8 cellular contexts compared by ENCODE assay signal in genomic region chr9:128819716-128820664, GRCh38. TPM values are rescaled to one million over a fixed set of nuclear protein-coding genes. Genes with fewer than 3 reads are reported as not detected.
DNase-seq lines count a peak whose midpoint lies in the region; ATAC-seq and TF ChIP-seq lines count a peak whose summit lies in the region.

No MANE protein-coding gene starts in this region.

- H3K36me3 ChIP-seq in breast epithelium (no peaks in the 10 kb centered on the region), lower lobe of right lung (peaks cover 43% of the 10 kb centered on the region), SJCRH30 (peaks cover 29% of the 10 kb centered on the region)

- peak overlapping the region in 1 of 2 donors; percentile 77 for H3K4me3 Mint-ChIP-seq in CD14-positive monocyte

- H3K4me1 Mint-ChIP-seq in CD14-positive monocyte: peaks cover 19% of the 10 kb centered on the region

- H3K9me3 Mint-ChIP-seq in CD14-positive monocyte: peaks cover 0 to 3% (median 0%) of the 10 kb centered on the region in 7 donors

- H3K27ac ChIP-seq in breast epithelium: no peak overlapping the region
- H3K27ac ChIP-seq in lower lobe of right lung: no peak overlapping the region
- no peak overlapping the region for H3K27ac ChIP-seq in SJCRH30

- TF ChIP-seq POLR2A in breast epithelium (IDR thresholded peaks at IDR 0.05): no peak

- intact Hi-C loops in breast epithelium (cut with DNase I; ENCODE audit: low total_unique reads): loop anchor here (1.0 kb wide), 1 partner anchor 460 kb away; no protein-coding TSS in a partner anchor
- intact Hi-C loops in lower lobe of right lung (cut with DNase I): no loop called here
- intact Hi-C loops in CD14-positive monocyte (cut with micrococcal nuclease): no loop called here

- H3K27ac Mint-ChIP-seq in CD14-positive monocyte: no peak overlapping the region

- H3K27me3 ChIP-seq in breast epithelium: no peaks in the 10 kb centered on the region
- H3K27me3 ChIP-seq in lower lobe of right lung (ENCODE audit: low read depth): no peaks in the 10 kb centered on the region
- H3K27me3 ChIP-seq in SJCRH30: no peaks in the 10 kb centered on the region

- peaks cover 0 to 5% of the 10 kb centered on the region in 2 donors for H3K4me1 ChIP-seq in breast epithelium
- H3K4me1 ChIP-seq in lower lobe of right lung: peaks cover 13% of the 10 kb centered on the region
- 0 out of 2 replicates have a peak, but pooled peaks cover 4% of the 10 kb centered on the region for H3K4me1 ChIP-seq in SJCRH30

- H3K36me3 Mint-ChIP-seq in CD14-positive monocyte: peaks cover 28 to 41% of the 10 kb centered on the region in 2 donors

- H3K9me3 ChIP-seq in breast epithelium (no peaks in the 10 kb centered on the region), lower lobe of right lung (no peaks in the 10 kb centered on the region), SJCRH30 (replicated peaks) (no peaks in the 10 kb centered on the region)

- peaks cover 3 to 9% (median 5%) of the 10 kb centered on the region in 3 donors for H3K27me3 Mint-ChIP-seq in CD14-positive monocyte (ENCODE audit: low read depth in 3 of 3)

- TF ChIP-seq CTCF in breast epithelium (IDR thresholded peaks at IDR 0.05) (no peak), lower lobe of right lung (IDR thresholded peaks at IDR 0.05) (no peak), CD14-positive monocyte (IDR thresholded peaks at IDR 0.05) (no peak)

- peak; percentile 23 for DNase-seq in DMS153 treated with DMSO at 0.1 percent for 48 hours (lab: John Stamatoyannopoulos, UW; ENCODE audit: unreplicated experiment)
- peak; percentile 77 for DNase-seq in NCI-H2227 (lab: John Stamatoyannopoulos, UW; ENCODE audit: unreplicated experiment)
- DNase-seq in breast epithelium (ENCODE audit: low spot score in 2 of 2): no peak
- DNase-seq in lower lobe of right lung: no peak
- no peak for DNase-seq in SW 1271 (lab: John Stamatoyannopoulos, UW)
- no peak for DNase-seq in CD14-positive monocyte (ENCODE audit: low spot score)
- DNase-seq in SJCRH30: no peak

- ATAC-seq in lower lobe of right lung: no peak
- ATAC-seq in HG03159 (IDR thresholded peaks at IDR 0.05; ENCODE audit: unreplicated experiment): no peak

- H3K4me3 ChIP-seq in breast epithelium (peak overlapping the region in 2 of 3 donors; percentile 69 to 90), lower lobe of right lung (peak overlapping the region; percentile 75), SJCRH30 (no peak overlapping the region)

RNA-seq across cellular contexts. Expression of gene ENDOG, which starts 1.7 kb away (rescaled TPM):
- 10 to 100 TPM; 25.6 to 39.7 (median 25.8) TPM for total RNA-seq in breast epithelium
- 21.5 TPM for total RNA-seq in lower lobe of right lung
- 10 to 100 TPM; 13.0 to 24.6 TPM for polyA plus RNA-seq in CD14-positive monocyte
- total RNA-seq in SJCRH30 (2014; rRNA removed; shearing (Covaris generic)): 14.8 and 21.2 TPM in 2 replicates

RNA-seq across cellular contexts. Expression of gene SPOUT1, which starts 9.6 kb away (rescaled TPM):
- total RNA-seq in breast epithelium (10 to 100 TPM; 23.0 to 40.0 (median 31.5) TPM), lower lobe of right lung (32.1 TPM)
- 10 to 100 TPM; 25.7 to 29.9 TPM for polyA plus RNA-seq in CD14-positive monocyte
- total RNA-seq in SJCRH30 (2014; rRNA removed; shearing (Covaris generic)): 38.3 and 38.5 TPM in 2 replicates

RNA-seq across cellular contexts. Expression of gene TBC1D13, which starts 32.9 kb away (rescaled TPM):
- total RNA-seq in breast epithelium (10 to 100 TPM; 14.4 to 20.0 (median 16.2) TPM), lower lobe of right lung (25.6 TPM)
- 10 to 100 TPM in 1 of 2 donors, 1 to 10 TPM in 1; 9.9 to 13.8 TPM for polyA plus RNA-seq in CD14-positive monocyte
- 21.0 and 21.3 TPM in 2 replicates for total RNA-seq in SJCRH30 (2014; rRNA removed; shearing (Covaris generic))

RNA-seq across cellular contexts. Expression of gene ZER1, which starts 48.3 kb away (rescaled TPM):
- total RNA-seq in breast epithelium (10 to 100 TPM; 31.2 to 42.9 (median 34.1) TPM), lower lobe of right lung (45.5 TPM)
- 10 to 100 TPM; 16.1 to 25.6 TPM for polyA plus RNA-seq in CD14-positive monocyte
- total RNA-seq in SJCRH30 (2014; rRNA removed; shearing (Covaris generic)): 18.8 and 19.9 TPM in 2 replicates

Comparison
In these comparisons a context has a peak if more than half of its experiments do, and no peak if none do; other contexts are left out.
1. DNase-seq: peak in DMS153 treated with DMSO at 0.1 percent for 48 hours (single experiment) and NCI-H2227 (single experiment); none in breast epithelium (0 of 2), lower lobe of right lung (single experiment), SW 1271 (0 of 2), CD14-positive monocyte (single experiment) and SJCRH30 (0 of 2).